In genomic region chr2:151786077-151786476, GRCh38 we compare ENCODE assay signal across 22 cellular contexts. TPM values are rescaled to one million over a fixed set of nuclear protein-coding genes. Genes with fewer than 3 reads are reported as not detected.
DNase-seq lines count a peak whose midpoint lies in the region; ATAC-seq, FAIRE-seq and TF ChIP-seq lines count a peak whose summit lies in the region.
"Had no signal": no experiment of that assay in that cellular context is flagged by ENCODE, and none has a peak within 500 bp of the region (broad histone marks: within the 10 kb centered on the region; RNA-seq: fewer than 3 reads in every experiment).

No MANE protein-coding gene starts in this region.

- no peak overlapping the region for H3K4ac ChIP-seq in trophoblast cell (ENCODE audit: low read depth, low read length)

- intact Hi-C loops in HepG2 (cut with micrococcal nuclease; ENCODE audit: unreplicated experiment) = no loop called here
- intact Hi-C loops in right lobe of liver (cut with DNase I) = no loop called here
- intact Hi-C loops in uterus (cut with DNase I; ENCODE audit: low total_unique reads) = no loop called here

- no peak overlapping the region for H2AFZ ChIP-seq in HepG2 (ENCODE audit: low read length)
- H2AFZ ChIP-seq in trophoblast cell (ENCODE audit: insufficient read depth, low read length, poor library complexity) = no peak overlapping the region

- H2BK5ac ChIP-seq in trophoblast cell (ENCODE audit: low read depth, low read length, poor library complexity) = no peak overlapping the region

- H3K9me3 Mint-ChIP-seq in memory B cell = no peaks in the 10 kb centered on the region
- H3K9me3 Mint-ChIP-seq: HFFc6 had no signal

- no peak overlapping the region for H2BK12ac ChIP-seq in trophoblast cell (ENCODE audit: low read length)

- H3K27ac ChIP-seq in HepG2 (ENCODE audit: extremely low read length, insufficient read depth, low read length) (no peak overlapping the region), right lobe of liver (no peak overlapping the region), trophoblast cell (ENCODE audit: low read depth, low read length) (no peak overlapping the region), skeletal muscle tissue (ENCODE audit: low read depth, low read length) (peak overlapping the region; percentile 91), uterus (no peak overlapping the region)
- H3K27ac ChIP-seq: 22Rv1, A549, BLaER1 had no signal

- no peak for DNase-seq in HepG2 (ENCODE audit: low spot score)
- no peak for DNase-seq in right lobe of liver
- DNase-seq in memory B cell (ENCODE audit: low spot score in 2 of 2) = no peak
- no peak for DNase-seq in trophoblast cell
- no peak for DNase-seq in uterus
- DNase-seq in effector CD4-positive, alpha-beta T cell = no peak
- DNase-seq: AML-193; CD4-positive, alpha-beta memory T cell; DMS153; DMS79; GDM1; GOT3; H7; HFFc6 had no signal

- no peak overlapping the region for H3K4me3 Mint-ChIP-seq in memory B cell
- H3K4me3 Mint-ChIP-seq: CD14-positive monocyte; CD4-positive, alpha-beta memory T cell; HFFc6 had no signal

- H3K36me3 Mint-ChIP-seq in memory B cell = peaks cover 20% of the 10 kb centered on the region

- H3K36me3 ChIP-seq in HepG2 (replicated peaks in 1 of 2; ENCODE audit: control insufficient read depth in 1 of 2, insufficient read depth in 2 of 2, low read length in 2 of 2) (peaks cover 3 to 8% of the 10 kb centered on the region in 2 experiments; a peak in 3 of 5 replicates), right lobe of liver (peaks cover 0 to 8% (median 0%) of the 10 kb centered on the region in 4 donors), trophoblast cell (ENCODE audit: control insufficient read depth in 1 of 2, insufficient read depth in 2 of 2, low read length in 2 of 2) (peaks cover 11 to 19% of the 10 kb centered on the region in 2 experiments), skeletal muscle tissue (ENCODE audit: control insufficient read depth in 3 of 3, insufficient read depth in 3 of 3, low read length in 3 of 3) (peaks cover 0 to 10% (median 4%) of the 10 kb centered on the region in 3 donors), uterus (no peaks in the 10 kb centered on the region)

- H3K18ac ChIP-seq in trophoblast cell (ENCODE audit: low read length) = no peak overlapping the region

- peak overlapping the region; percentile 81 for H3K23ac ChIP-seq in trophoblast cell (ENCODE audit: low read length)

- in situ Hi-C loops in HepG2 (cut with HindIII; ENCODE audit: extremely low pct_ligation_motif_present, low pct_unique_long_range_greater_than_20kb) = no loop called here

- TF ChIP-seq EP300 in HepG2 (IDR thresholded peaks at IDR 0.05; ENCODE audit: low read depth in 2 of 2, low read length in 2 of 2) (no peak), HepG2 (CRISPR knock-in tag; IDR thresholded peaks at IDR 0.05; ENCODE audit: borderline replicate concordance) (no peak)

- BruUV-seq in HepG2 (replicated peaks; lab: Mats Ljungman, UMichigan) = no TSS peak

- no peak overlapping the region for H4K12ac ChIP-seq in trophoblast cell (ENCODE audit: low read depth, low read length)

- H3K79me1 ChIP-seq in trophoblast cell (ENCODE audit: low read length) = no peaks in the 10 kb centered on the region

- H3K4me2 ChIP-seq in HepG2 (ENCODE audit: low read depth, low read length) = no peak overlapping the region
- no peak overlapping the region for H3K4me2 ChIP-seq in trophoblast cell (ENCODE audit: low read length)
- H3K4me2 ChIP-seq: A549, BLaER1 had no signal

- peak; percentile 15 for FAIRE-seq in HepG2 (lab: Jason Lieb, UNC)
- FAIRE-seq: A549, GM18507 had no signal

- H4K91ac ChIP-seq in trophoblast cell (ENCODE audit: low read depth, low read length) = no peak overlapping the region

- no peaks in the 10 kb centered on the region for H3K27me3 ChIP-seq in HepG2 (ENCODE audit: control insufficient read depth in 1 of 2, insufficient read depth in 2 of 2, low read length in 2 of 2)
- H3K27me3 ChIP-seq in right lobe of liver = no peaks in the 10 kb centered on the region
- H3K27me3 ChIP-seq in trophoblast cell (ENCODE audit: insufficient read depth, low read length) = no peaks in the 10 kb centered on the region
- H3K27me3 ChIP-seq in skeletal muscle tissue (ENCODE audit: control insufficient read depth in 3 of 3, insufficient read depth in 3 of 3, low read length in 3 of 3) = no peaks in the 10 kb centered on the region
- no peaks in the 10 kb centered on the region for H3K27me3 ChIP-seq in uterus
- H3K27me3 ChIP-seq: BLaER1 had no signal

- H3K4me1 Mint-ChIP-seq in memory B cell = peaks cover 20% of the 10 kb centered on the region
- H3K4me1 Mint-ChIP-seq: CD14-positive monocyte had no signal

- no peak overlapping the region for H3K14ac ChIP-seq in trophoblast cell (ENCODE audit: low read length)

- H3K9ac ChIP-seq in HepG2 (ENCODE audit: insufficient read depth, low read depth, low read length) (no peak overlapping the region), trophoblast cell (ENCODE audit: low read length) (no peak overlapping the region), skeletal muscle tissue (ENCODE audit: low read depth in 1 of 3, low read length in 3 of 3) (peak overlapping the region; percentile 50 to 76 (median 60))
- H3K9ac ChIP-seq: BLaER1 had no signal

- POLR2A ChIA-PET in HepG2 (lab: Yijun Ruan, JAX) = no interaction called here

- no peak for TF ChIP-seq RAD21 in HepG2 (CRISPR knock-in tag; IDR thresholded peaks at IDR 0.05)

- WGBS in HepG2 (ENCODE audit: low lambda C conversion rate) = 99% methylated on average over 5 of the region's 5 CpGs
- WGBS in right lobe of liver (ENCODE audit: insufficient coverage, low coverage, low lambda C conversion rate, missing lambda C conversion rate) = 98% methylated on average over 5 of the region's 5 CpGs
- no CpG with 5 or more reads among the region's 5 CpGs for WGBS in trophoblast cell (ENCODE audit: extremely low coverage, insufficient coverage, insufficient read length)

- H2BK120ac ChIP-seq in trophoblast cell (ENCODE audit: insufficient read depth, low read length, poor library complexity) = no peak overlapping the region

- H3K79me2 ChIP-seq in HepG2 (ENCODE audit: insufficient read depth, low read length) (no peaks in the 10 kb centered on the region), trophoblast cell (ENCODE audit: control insufficient read depth, insufficient read depth, low read length, poor library complexity) (no peaks in the 10 kb centered on the region)

- H3K27me3 Mint-ChIP-seq in memory B cell = no peaks in the 10 kb centered on the region
- H3K27me3 Mint-ChIP-seq: CD4-positive, alpha-beta memory T cell had no signal

- no peak overlapping the region for H3K4me3 ChIP-seq in HepG2 (replicated peaks in 1 of 3; ENCODE audit: insufficient read depth in 1 of 3, low read depth in 2 of 3, low read length in 3 of 3)
- H3K4me3 ChIP-seq in right lobe of liver = no peak overlapping the region
- H3K4me3 ChIP-seq in trophoblast cell (ENCODE audit: low read depth, low read length) = no peak overlapping the region
- H3K4me3 ChIP-seq in skeletal muscle tissue (ENCODE audit: low read length in 3 of 3) = peak overlapping the region; percentile 3 to 26 (median 25)
- H3K4me3 ChIP-seq in uterus = no peak overlapping the region
- H3K4me3 ChIP-seq: A549, BLaER1 had no signal

- no peak overlapping the region for H2AK5ac ChIP-seq in trophoblast cell (ENCODE audit: low read length)

- TF ChIP-seq POLR2A in HepG2 (IDR thresholded peaks at IDR 0.05; ENCODE audit: insufficient read depth in 1 of 2, low read depth in 2 of 2, low read length in 2 of 2) (no peak), right lobe of liver (IDR thresholded peaks at IDR 0.05) (no peak), uterus (IDR thresholded peaks at IDR 0.05) (no peak)

- H4K8ac ChIP-seq in trophoblast cell (ENCODE audit: low read depth, low read length) = no peak overlapping the region

- no peaks in the 10 kb centered on the region for H4K20me1 ChIP-seq in HepG2 (ENCODE audit: insufficient read depth, low read length)
- H4K20me1 ChIP-seq: BLaER1 had no signal

- H3K27ac Mint-ChIP-seq in memory B cell = peak overlapping the region; percentile 71
- H3K27ac Mint-ChIP-seq: CD14-positive monocyte, HFFc6 had no signal

- H3K4me1 ChIP-seq in HepG2 (ENCODE audit: insufficient read depth, low read length) (no peaks in the 10 kb centered on the region), right lobe of liver (no peaks in the 10 kb centered on the region), trophoblast cell (ENCODE audit: control insufficient read depth in 1 of 2, insufficient read depth in 2 of 2, low read length in 2 of 2) (no peaks in the 10 kb centered on the region), skeletal muscle tissue (ENCODE audit: control insufficient read depth in 3 of 3, insufficient read depth in 3 of 3, low read length in 3 of 3) (peaks cover 3 to 10% (median 4%) of the 10 kb centered on the region in 3 donors), uterus (no peaks in the 10 kb centered on the region)
- H3K4me1 ChIP-seq: A549, BLaER1 had no signal

- TF ChIP-seq CTCF in HepG2 (CRISPR knock-in tag; IDR thresholded peaks at IDR 0.05) (no peak), right lobe of liver (IDR thresholded peaks at IDR 0.05) (no peak), uterus (IDR thresholded peaks at IDR 0.05) (no peak)

- CTCF ChIA-PET in HepG2 (lab: Yijun Ruan, JAX; ENCODE audit: low intra/inter-chr PET ratio, low total read pairs) = no interaction called here

- ATAC-seq in HepG2 = no peak
- ATAC-seq in right lobe of liver = no peak
- ATAC-seq in memory B cell (ENCODE audit: low read depth) = no peak
- no peak for ATAC-seq in GM18861 (IDR thresholded peaks at IDR 0.05; ENCODE audit: unreplicated experiment)
- ATAC-seq: A549, HCT116 had no signal

- H3K9me3 ChIP-seq in HepG2 (ENCODE audit: low read length) (no peaks in the 10 kb centered on the region), right lobe of liver (no peaks in the 10 kb centered on the region), trophoblast cell (ENCODE audit: insufficient read depth, low read depth, low read length) (no peaks in the 10 kb centered on the region), skeletal muscle tissue (ENCODE audit: control insufficient read depth in 3 of 3, low read length in 3 of 3) (no peaks in the 10 kb centered on the region), uterus (no peaks in the 10 kb centered on the region)
- H3K9me3 ChIP-seq: A549, BLaER1 had no signal

RNA-seq across cellular contexts. Expression of gene ARL5A, which starts 42.1 kb away (rescaled TPM):
- total RNA-seq in HepG2 (2016; rRNA removed; fragmentation: Illumina TruSeq; extraction: Trizol) (149 and 170 TPM in 2 replicates), right lobe of liver (10 to 100 TPM; 20.0 to 33.3 (median 22.4) TPM), skeletal muscle tissue (21.9 TPM), uterus (100 to 1,000 TPM in 1 of 4 donors, 10 to 100 TPM in 3; 21.2 to 101 (median 40.7) TPM)
- 75.4 and 85.0 TPM in 2 replicates for total RNA-seq in HepG2 (2016; cell fraction: cytosol; rRNA removed; fragmentation: Illumina TruSeq; extraction: Trizol; ENCODE audit: low read depth)
- total RNA-seq in HepG2 (2016; cell fraction: insoluble cytoplasmic fraction; rRNA removed; fragmentation: Illumina TruSeq; extraction: Trizol) = 144 and 150 TPM in 2 replicates
- 220 and 225 TPM in 2 replicates for total RNA-seq in HepG2 (2016; cell fraction: membrane; rRNA removed; fragmentation: Illumina TruSeq; extraction: Trizol)
- 85.9 and 100 TPM in 2 replicates for total RNA-seq in HepG2 (2016; cell fraction: nucleus; rRNA removed; fragmentation: Illumina TruSeq; extraction: Trizol)
- polyA plus RNA-seq in HepG2 (2011; rRNA removed) = 34.2 and 47.5 TPM in 2 replicates
- 23.3 and 35.0 TPM in 2 replicates for polyA plus RNA-seq in HepG2 (2011; cell fraction: cytosol; rRNA removed)
- 21.9 and 29.1 TPM in 2 replicates for polyA plus RNA-seq in HepG2 (2011; cell fraction: nucleus; rRNA removed)
- 46.8 and 63.2 TPM in 2 replicates for polyA plus RNA-seq in HepG2 (2012)
- polyA plus RNA-seq in HepG2 (2016; cell fraction: cytosol; fragmentation: Illumina TruSeq; extraction: Trizol; ENCODE audit: low read depth) = 49.2 and 53.4 TPM in 2 replicates
- polyA plus RNA-seq in HepG2 (2016; cell fraction: insoluble cytoplasmic fraction; fragmentation: Illumina TruSeq; extraction: Trizol; ENCODE audit: low read depth) = 78.6 and 90.5 TPM in 2 replicates
- polyA plus RNA-seq in HepG2 (2016; cell fraction: membrane; fragmentation: Illumina TruSeq; extraction: Trizol; ENCODE audit: low read depth) = 89.2 and 108 TPM in 2 replicates
- 53.8 and 56.7 TPM in 2 replicates for polyA plus RNA-seq in HepG2 (2016; cell fraction: nucleus; fragmentation: Illumina TruSeq; extraction: Trizol; ENCODE audit: insufficient read depth, low read depth)
- 8.7 and 27.5 TPM in 2 replicates for polyA minus RNA-seq in HepG2 (2011; rRNA and poly(A)+ RNA removed; ENCODE audit: low replicate concordance)
- polyA minus RNA-seq in HepG2 (2011; cell fraction: cytosol; rRNA and poly(A)+ RNA removed) = 42.2 and 46.0 TPM in 2 replicates
- polyA minus RNA-seq in HepG2 (2011; cell fraction: nucleus; rRNA and poly(A)+ RNA removed) = 141 and 173 TPM in 2 replicates
- polyA plus RNA-seq in trophoblast cell (2013) = 101 and 104 TPM in 2 replicates

RNA-seq across cellular contexts. Expression of gene NEB, which starts 51.8 kb away (rescaled TPM):
- total RNA-seq in HepG2 (2016; rRNA removed; fragmentation: Illumina TruSeq; extraction: Trizol) (0.18 and 0.24 TPM in 2 replicates), right lobe of liver (10 to 100 TPM in 3 of 6 experiments, 1 to 10 TPM in 3; 1.3 to 23.1 (median 9.2) TPM), skeletal muscle tissue (833 TPM), uterus (1 to 10 TPM in 2 of 4 donors, under 1 TPM in 2; under 0.01 to 2.2 (median 0.84) TPM)
- 0.10 TPM in 1 of 2 replicates, not detected in the other for total RNA-seq in HepG2 (2016; cell fraction: cytosol; rRNA removed; fragmentation: Illumina TruSeq; extraction: Trizol; ENCODE audit: low read depth)
- 0.19 and 0.33 TPM in 2 replicates for total RNA-seq in HepG2 (2016; cell fraction: insoluble cytoplasmic fraction; rRNA removed; fragmentation: Illumina TruSeq; extraction: Trizol)
- 0.03 TPM in 2 replicates for total RNA-seq in HepG2 (2016; cell fraction: membrane; rRNA removed; fragmentation: Illumina TruSeq; extraction: Trizol)
- 0.66 and 0.96 TPM in 2 replicates for total RNA-seq in HepG2 (2016; cell fraction: nucleus; rRNA removed; fragmentation: Illumina TruSeq; extraction: Trizol)
- 0.21 and 0.27 TPM in 2 replicates for polyA plus RNA-seq in HepG2 (2011; rRNA removed)
- 0.03 and 0.05 TPM in 2 replicates for polyA plus RNA-seq in HepG2 (2011; cell fraction: cytosol; rRNA removed)
- 0.57 and 0.72 TPM in 2 replicates for polyA plus RNA-seq in HepG2 (2011; cell fraction: nucleus; rRNA removed)
- 1.1 and 1.2 TPM in 2 replicates for polyA plus RNA-seq in HepG2 (2012)
- polyA plus RNA-seq in HepG2 (2016; cell fraction: cytosol; fragmentation: Illumina TruSeq; extraction: Trizol; ENCODE audit: low read depth) = 0.09 TPM in 1 of 2 replicates, not detected in the other
- polyA plus RNA-seq in HepG2 (2016; cell fraction: insoluble cytoplasmic fraction; fragmentation: Illumina TruSeq; extraction: Trizol; ENCODE audit: low read depth) = 0.01 and 0.14 TPM in 2 replicates
- not detected in 2 replicates for polyA plus RNA-seq in HepG2 (2016; cell fraction: membrane; fragmentation: Illumina TruSeq; extraction: Trizol; ENCODE audit: low read depth)
- polyA plus RNA-seq in HepG2 (2016; cell fraction: nucleus; fragmentation: Illumina TruSeq; extraction: Trizol; ENCODE audit: insufficient read depth, low read depth) = 0.41 and 0.64 TPM in 2 replicates
- 0.06 and 0.82 TPM in 2 replicates for polyA minus RNA-seq in HepG2 (2011; rRNA and poly(A)+ RNA removed; ENCODE audit: low replicate concordance)
- 0.10 TPM in 1 of 2 replicates, not detected in the other for polyA minus RNA-seq in HepG2 (2011; cell fraction: cytosol; rRNA and poly(A)+ RNA removed)
- 0.90 and 1.7 TPM in 2 replicates for polyA minus RNA-seq in HepG2 (2011; cell fraction: nucleus; rRNA and poly(A)+ RNA removed)
- 2.1 and 2.2 TPM in 2 replicates for polyA plus RNA-seq in trophoblast cell (2013)
- polyA plus RNA-seq: CD14-positive monocyte had no signal

Comparison
In these comparisons a context has a peak if more than half of its experiments do, and no peak if none do; other contexts are left out.
1. H3K4me3 ChIP-seq: peak in skeletal muscle tissue (3 of 3); none in HepG2 (0 of 3), right lobe of liver (0 of 3), trophoblast cell (single experiment) and uterus (0 of 2).
2. H3K9ac ChIP-seq: peak in skeletal muscle tissue (3 of 3); none in HepG2 (single experiment) and trophoblast cell (single experiment).
3. RNA of gene NEB, which starts 51.8 kb away (total RNA-seq): 833 TPM in skeletal muscle tissue (single experiment); 1.3 to 23.1 TPM in right lobe of liver, under 0.01 to 2.2 TPM in uterus and 0.03 to 0.96 TPM in HepG2; every median in the first group is over 10 times any median in the second.